21 cellular contexts compared by ENCODE assay signal in genomic region chr19:13521066-13521465, GRCh38.
"Had no signal": no experiment of that assay in that cellular context is flagged by ENCODE, and none has a peak within 500 bp of the region (broad histone marks: within the 10 kb centered on the region; RNA-seq: fewer than 3 reads in every experiment).

No MANE protein-coding gene starts in this region.

- H3K9me3 ChIP-seq: pancreas, thyroid gland had no signal

- H3K36me3 ChIP-seq: heart left ventricle, pancreas, suprapubic skin, thyroid gland had no signal

- FAIRE-seq: frontal cortex, pancreas, urothelium cell line had no signal

- H3K4me1 ChIP-seq: heart left ventricle, pancreas, suprapubic skin, thyroid gland had no signal

- H3K27me3 ChIP-seq: thyroid gland had no signal

- H3K27ac ChIP-seq: dorsolateral prefrontal cortex, heart left ventricle, pancreas, suprapubic skin, thyroid gland had no signal

- DNase-seq: dorsolateral prefrontal cortex; effector CD8-positive, alpha-beta T cell; heart left ventricle; hippocampal formation; left colon; left ventricle myocardium superior; mesenchymal stem cell; naive B cell; occipital lobe; pancreas; right cardiac atrium; stimulated activated CD4-positive, alpha-beta T cell treated with anti-CD3 and anti-CD28 coated beads, Interleukin-4, amount 100 ng/mL, for 1 hour; stimulated activated CD8-positive, alpha-beta memory T cell treated with anti-CD3 and anti-CD28 coated beads, Interleukin-4, amount 100 ng/mL, for 48 hours; stimulated activated naive CD8-positive, alpha-beta T cell treated with anti-CD3 and anti-CD28 coated beads, Interleukin-15, Interleukin-2, amounts not matched to agents 100 U/mL and 50 U/mL, for 24 hours; thyroid gland had no signal

- ATAC-seq: heart left ventricle; left colon; left ventricle myocardium superior; pancreas; right cardiac atrium; stimulated activated effector memory CD8-positive, alpha-beta T cell treated with anti-CD3 and anti-CD28 coated beads, Interleukin-12 subunit alpha, Interleukin-12 subunit beta, amount 100 ng/mL, for 72 hours; stimulated activated naive CD8-positive, alpha-beta T cell treated with anti-CD3 and anti-CD28 coated beads, Interleukin-15, Interleukin-2, amounts not matched to agents 100 U/mL and 50 U/mL, for 24 hours had no signal

- H3K4me3 ChIP-seq: dorsolateral prefrontal cortex, heart left ventricle, lung, pancreas, smooth muscle cell, suprapubic skin, thyroid gland had no signal

- H3K4me2 ChIP-seq: smooth muscle cell had no signal
